In the genomic region with DNA sequence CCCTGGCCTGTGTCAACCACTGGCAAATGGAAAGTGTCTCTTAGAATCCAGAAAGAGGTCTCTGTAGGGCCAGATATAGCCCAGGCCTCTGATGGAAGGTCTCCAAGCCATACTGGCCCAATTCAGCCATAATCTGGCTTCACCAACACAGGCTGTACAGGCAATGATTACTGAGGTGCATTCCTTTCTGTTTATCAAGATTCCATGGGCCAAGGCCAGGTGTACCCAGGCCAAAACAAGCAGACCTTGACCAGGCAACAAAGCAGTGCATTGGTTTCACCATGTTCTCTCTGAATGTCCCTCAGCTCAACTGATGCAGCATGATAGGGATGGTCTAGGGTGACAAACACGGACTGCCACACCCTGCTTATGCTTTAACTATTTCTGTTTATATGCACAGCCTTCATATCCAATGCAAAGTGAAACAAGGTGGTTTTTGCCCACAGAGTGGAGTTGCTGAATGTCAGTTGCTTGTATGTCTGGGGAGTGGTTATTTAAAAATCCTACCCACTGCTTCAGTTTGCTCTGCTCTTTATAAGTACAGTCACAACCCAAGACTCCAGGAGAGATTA, we compare ENCODE assay signal across 10 cellular contexts. TPM values are rescaled to one million over a fixed set of nuclear protein-coding genes. Genes with fewer than 3 reads are reported as not detected.
A peak's percentile ranks its signal among the peaks of the same experiment; 100 is the strongest.
DNase-seq lines count a peak whose midpoint lies in the region; ATAC-seq and TF ChIP-seq lines count a peak whose summit lies in the region.
"Had no signal": no experiment of that assay in that cellular context is flagged by ENCODE, and none has a peak within 500 bp of the region (broad histone marks: within the 10 kb centered on the region; RNA-seq: fewer than 3 reads in every experiment).

No MANE protein-coding gene starts in this region.

- H3K27ac ChIP-seq in PC-3 (ENCODE audit: low read length), result peak overlapping the region; percentile 99
- H3K27ac ChIP-seq: neutrophil had no signal

- CTCF ChIA-PET in PC-3 (lab: Charles Lee), result no interaction called here

- H3K79me2 ChIP-seq in PC-3 (ENCODE audit: low read length), result no peaks in the 10 kb centered on the region

- peaks cover 75% of the 10 kb centered on the region for H3K4me1 ChIP-seq in PC-3 (ENCODE audit: insufficient read depth, low read length)

- POLR2A ChIA-PET in PC-3 (lab: Charles Lee; ENCODE audit: unreplicated experiment), result no interaction called here

- no peak overlapping the region for H2AFZ ChIP-seq in PC-3 (ENCODE audit: low read length)

- no peaks in the 10 kb centered on the region for H4K20me1 ChIP-seq in PC-3 (ENCODE audit: low read length)

- H3K9me3 ChIP-seq in PC-3 (ENCODE audit: low read length), result no peaks in the 10 kb centered on the region
- H3K9me3 ChIP-seq: neutrophil had no signal

- H3K36me3 ChIP-seq in PC-3 (ENCODE audit: low read depth, low read length), result no peaks in the 10 kb centered on the region

- intact Hi-C loops in PC-3 (cut with micrococcal nuclease), result loop anchor here (5.0 kb wide), 2 partner anchors 442 to 687 kb away; no protein-coding TSS in a partner anchor

- H3K9ac ChIP-seq in PC-3 (ENCODE audit: low read length), result peak overlapping the region; percentile 25

- peaks cover 5% of the 10 kb centered on the region for H3F3A ChIP-seq in PC-3 (ENCODE audit: low read length, unreplicated experiment)

- peak overlapping the region; percentile 31 for H3K4me2 ChIP-seq in PC-3 (ENCODE audit: low read length)

- H3K9me2 ChIP-seq in PC-3 (replicated peaks; ENCODE audit: low read length), result no peaks in the 10 kb centered on the region

- no TSS peak for BruUV-seq in PC-3 (replicated peaks; lab: Mats Ljungman, UMichigan)

- peak; percentile 45 for DNase-seq in GM12864 (ENCODE audit: low read depth)
- DNase-seq in PC-3, result peak; percentile 62
- DNase-seq in kidney tubule cell (ENCODE audit: low spot score), result peak; percentile 51
- no peak for DNase-seq in NCI-H524 (lab: John Stamatoyannopoulos, UW)
- DNase-seq in activated effector memory CD4-positive, alpha-beta T cell treated with anti-CD3 and anti-CD28 coated beads, Interleukin-2, amount 50 U/mL, for 16 hours, result no peak
- no peak for DNase-seq in NCI-H2196 treated with DMSO at 0.1 percent for 48 hours (lab: John Stamatoyannopoulos, UW; ENCODE audit: unreplicated experiment)
- DNase-seq in SKM-1 treated with dmso at 0.1 percent for 144 hours (lab: John Stamatoyannopoulos, UW; ENCODE audit: unreplicated experiment), result no peak
- DNase-seq: erythroblast had no signal

- no peaks in the 10 kb centered on the region for H3K27me3 ChIP-seq in PC-3 (ENCODE audit: low read length)
- H3K27me3 ChIP-seq: neutrophil had no signal

- H3K4me3 ChIP-seq in GM12864 (ENCODE audit: low read depth, low read length), result no peak overlapping the region
- H3K4me3 ChIP-seq in PC-3 (ENCODE audit: low read length), result no peak overlapping the region

- no peak for TF ChIP-seq CTCF in GM12864 (IDR thresholded peaks at IDR 0.05; ENCODE audit: low read depth, low read length, missing control alignments)
- TF ChIP-seq CTCF in PC-3 (conservative IDR thresholded peaks at IDR 0.05; ENCODE audit: low read depth, low read length), result no peak

- peak; percentile 39 for ATAC-seq in GM21737 (IDR thresholded peaks at IDR 0.05; ENCODE audit: unreplicated experiment)
- ATAC-seq in PC-3, result peak; percentile 0; the same call in 1 of the 2 replicates

RNA-seq across cellular contexts. Expression of gene CCNL1, which starts 25.2 kb away (rescaled TPM):
- 172 and 231 TPM in 2 replicates for total RNA-seq in PC-3 (2014; rRNA removed)

Comparison
In these comparisons a context has a peak if more than half of its experiments do, and no peak if none do; other contexts are left out.
1. DNase-seq: peak in GM12864 (single experiment), PC-3 (single experiment) and kidney tubule cell (single experiment); none in NCI-H524 (0 of 2), activated effector memory CD4-positive, alpha-beta T cell treated with anti-CD3 and anti-CD28 coated beads, Interleukin-2, amount 50 U/mL, for 16 hours (single experiment), NCI-H2196 treated with DMSO at 0.1 percent for 48 hours (single experiment) and SKM-1 treated with dmso at 0.1 percent for 144 hours (single experiment).